Comparison of ENCODE assay signal across 30 cellular contexts in genomic region chr3:39241502-39241901, GRCh38. TPM values are rescaled to one million over a fixed set of nuclear protein-coding genes. Genes with fewer than 3 reads are reported as not detected.
"Had no signal": no experiment of that assay in that cellular context is flagged by ENCODE, and none has a peak within 500 bp of the region (broad histone marks: within the 10 kb centered on the region; RNA-seq: fewer than 3 reads in every experiment).

No MANE protein-coding gene starts in this region.

- DNase-seq: activated CD4-positive, alpha-beta T cell treated with anti-CD3 and anti-CD28 coated beads for 4 hours; activated CD4-positive, alpha-beta T cell treated with anti-CD3 and anti-CD28 coated beads, Interleukin-2, amount 50 U/mL, for 48 hours; activated CD4-positive, CD25-positive, alpha-beta regulatory T cell; activated CD8-positive, alpha-beta memory T cell treated with anti-CD3 and anti-CD28 coated beads for 24 hours; activated effector memory CD4-positive, alpha-beta T cell treated with Interleukin-2 at 50 U/mL for 16 hours; activated naive CD4-positive, alpha-beta T cell treated with Interleukin-2 at 50 U/mL for 16 hours; adrenal gland; aorta; body of pancreas; dermis blood vessel endothelial cell; effector CD8-positive, alpha-beta T cell; esophagus squamous epithelium; foreskin melanocyte; left lung; lower lobe of right lung; mesenchymal stem cell; sigmoid colon; stimulated activated CD4-positive, alpha-beta T cell treated with anti-CD3 and anti-CD28 coated beads, Interleukin-1b, Interleukin-23, amount 100 ng/mL, for 48 hours; stimulated activated CD4-positive, alpha-beta T cell treated with anti-CD3 and anti-CD28 coated beads, Interleukin-4, amount 100 ng/mL, for 4 hours; stimulated activated naive B cell treated with anti-CD40 and anti-IgM and Interleukin-4, amounts not matched to agents 10 μg/mL and 1 μg/mL and 100 μg/mL, for 72 hours; stomach; tibial artery had no signal

- H3K4me3 ChIP-seq: adrenal gland, body of pancreas, esophagus squamous epithelium, left lung, lower lobe of right lung, prostate gland, sigmoid colon, smooth muscle cell, stomach, tibial artery had no signal

- H3K9me3 ChIP-seq: adrenal gland, body of pancreas, esophagus squamous epithelium, left lung, lower lobe of right lung, prostate gland, stomach had no signal

- ATAC-seq: body of pancreas; left lung; stimulated activated naive B cell treated with anti-CD40 and anti-IgM and Interleukin-4, amounts not matched to agents 10 μg/mL and 1 μg/mL and 100 μg/mL, for 72 hours had no signal

- H3K36me3 Mint-ChIP-seq: activated naive CD8-positive, alpha-beta T cell; stimulated activated naive B cell treated with anti-CD40 and anti-IgM and Interleukin-4, amounts not matched to agents 10 μg/mL and 1 μg/mL and 100 μg/mL, for 72 hours had no signal

- H3K4me1 ChIP-seq: adrenal gland, body of pancreas, esophagus squamous epithelium, lower lobe of right lung, prostate gland, sigmoid colon, stomach, tibial artery had no signal

- H3K9me3 Mint-ChIP-seq: T-helper 2 cell treated with Interferon-gamma antibody and Interleukin-4, amounts not matched to agents 5 μg/mL and 100 μg/mL, for 36 hours had no signal

- H3K27ac ChIP-seq: adrenal gland, body of pancreas, epithelial cell of prostate, esophagus squamous epithelium, lower lobe of right lung, prostate gland, sigmoid colon, stomach, tibial artery had no signal

- H3K27ac Mint-ChIP-seq: activated naive CD8-positive, alpha-beta T cell; nephron; stimulated activated naive B cell treated with anti-CD40 and anti-IgM and Interleukin-4, amounts not matched to agents 10 μg/mL and 1 μg/mL and 100 μg/mL, for 72 hours; T-helper 2 cell treated with Interferon-gamma antibody and Interleukin-4, amounts not matched to agents 5 μg/mL and 100 μg/mL, for 36 hours had no signal

- H3K4me1 Mint-ChIP-seq: nephron had no signal

- H3K27me3 ChIP-seq: body of pancreas, left lung, sigmoid colon, tibial artery had no signal

- H3K27me3 Mint-ChIP-seq: stimulated activated naive B cell treated with anti-CD40 and anti-IgM and Interleukin-4, amounts not matched to agents 10 μg/mL and 1 μg/mL and 100 μg/mL, for 72 hours had no signal

- H3K36me3 ChIP-seq: adrenal gland, esophagus squamous epithelium, left lung, lower lobe of right lung, prostate gland, sigmoid colon, stomach, tibial artery had no signal

- H3K4me3 Mint-ChIP-seq: activated naive CD8-positive, alpha-beta T cell; nephron; stimulated activated naive B cell treated with anti-CD40 and anti-IgM and Interleukin-4, amounts not matched to agents 10 μg/mL and 1 μg/mL and 100 μg/mL, for 72 hours; T-helper 2 cell treated with Interferon-gamma antibody and Interleukin-4, amounts not matched to agents 5 μg/mL and 100 μg/mL, for 36 hours had no signal

RNA-seq across cellular contexts. Expression of gene CX3CR1, which starts 38.3 kb away (rescaled TPM):
- total RNA-seq: dermis blood vessel endothelial cell, glomerular endothelial cell, osteocyte, smooth muscle cell had no signal

RNA-seq across cellular contexts. Expression of gene XIRP1, which starts 49.1 kb away (rescaled TPM):
- total RNA-seq: body of pancreas, dermis blood vessel endothelial cell, glomerular endothelial cell, lower lobe of right lung, osteocyte had no signal
